In the genomic region with DNA sequence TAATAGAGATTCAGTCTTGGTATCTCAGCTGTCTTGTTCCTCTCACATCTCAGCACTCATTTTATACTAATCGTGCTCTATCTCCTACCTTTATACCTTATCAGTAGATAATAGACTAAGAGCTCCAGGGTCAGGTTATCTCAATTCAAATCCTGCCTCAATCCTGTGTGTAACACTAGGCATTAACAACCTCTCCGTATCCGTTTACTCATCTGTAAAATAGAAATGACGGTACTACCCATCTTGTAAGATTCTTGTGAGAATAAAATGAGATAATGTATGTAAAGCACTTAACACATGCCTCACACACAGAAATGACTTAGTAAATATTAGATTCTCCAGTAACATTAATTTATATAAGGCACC, we compare ENCODE assay signal across 1 cellular context.
TF ChIP-seq lines count a peak whose summit lies in the region.

No MANE protein-coding gene starts in this region.

TF ChIP-seq in SK-N-SH, 30 proteins besides CTCF, POLR2A, EP300 and RAD21 (continued from another document):
- TF ChIP-seq, protein P1, sequence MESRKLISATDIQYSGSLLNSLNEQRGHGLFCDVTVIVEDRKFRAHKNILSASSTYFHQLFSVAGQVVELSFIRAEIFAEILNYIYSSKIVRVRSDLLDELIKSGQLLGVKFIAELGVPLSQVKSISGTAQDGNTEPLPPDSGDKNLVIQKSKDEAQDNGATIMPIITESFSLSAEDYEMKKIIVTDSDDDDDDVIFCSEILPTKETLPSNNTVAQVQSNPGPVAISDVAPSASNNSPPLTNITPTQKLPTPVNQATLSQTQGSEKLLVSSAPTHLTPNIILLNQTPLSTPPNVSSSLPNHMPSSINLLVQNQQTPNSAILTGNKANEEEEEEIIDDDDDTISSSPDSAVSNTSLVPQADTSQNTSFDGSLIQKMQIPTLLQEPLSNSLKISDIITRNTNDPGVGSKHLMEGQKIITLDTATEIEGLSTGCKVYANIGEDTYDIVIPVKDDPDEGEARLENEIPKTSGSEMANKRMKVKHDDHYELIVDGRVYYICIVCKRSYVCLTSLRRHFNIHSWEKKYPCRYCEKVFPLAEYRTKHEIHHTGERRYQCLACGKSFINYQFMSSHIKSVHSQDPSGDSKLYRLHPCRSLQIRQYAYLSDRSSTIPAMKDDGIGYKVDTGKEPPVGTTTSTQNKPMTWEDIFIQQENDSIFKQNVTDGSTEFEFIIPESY (IDR thresholded peaks at IDR 0.05; ENCODE audit: borderline replicate concordance, low read depth), result no peak
